ENCODE assay signal across 8 cellular contexts in the genomic region with DNA sequence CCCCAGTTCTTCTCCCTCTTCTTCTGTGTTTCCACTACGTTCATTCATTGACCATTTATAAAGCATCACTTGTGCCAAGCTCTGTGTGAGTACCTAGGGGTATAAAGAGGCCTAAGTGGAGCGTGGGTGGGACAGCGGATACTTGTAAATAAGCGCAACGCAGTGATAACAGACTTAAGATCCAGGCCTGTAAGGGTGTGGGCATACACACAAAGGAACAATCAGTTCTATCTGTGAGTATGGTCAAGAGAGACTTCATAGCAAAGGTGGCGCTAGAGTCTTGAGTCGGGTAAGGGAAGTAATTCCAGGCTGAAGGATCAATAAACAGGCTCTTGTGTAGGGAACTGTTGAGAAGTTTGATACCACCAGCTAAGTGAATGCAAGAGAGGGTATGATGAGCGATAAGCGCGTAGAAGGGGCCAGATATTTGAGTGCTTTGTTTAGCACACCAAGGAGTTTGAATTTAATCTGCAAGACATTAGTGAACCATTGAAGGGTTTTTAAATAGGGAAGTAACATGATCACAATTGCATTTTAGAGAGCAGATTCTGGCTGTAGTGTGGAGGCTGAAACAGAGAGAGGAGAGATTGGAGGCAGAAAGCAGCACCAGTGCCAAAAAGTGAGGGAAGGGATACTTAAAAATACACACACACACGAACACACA. TPM values are rescaled to one million over a fixed set of nuclear protein-coding genes. Genes with fewer than 3 reads are reported as not detected.
DNase-seq lines count a peak whose midpoint lies in the region; ATAC-seq and TF ChIP-seq lines count a peak whose summit lies in the region.

No MANE protein-coding gene starts in this region.

- peaks cover 20 to 26% of the 10 kb centered on the region in 2 experiments for H3K4me1 ChIP-seq in neutrophil (ENCODE audit: control insufficient read depth in 1 of 2, insufficient read depth in 1 of 2, low read depth in 1 of 2, low read length in 1 of 2)

- peak; percentile 18 for TF ChIP-seq CTCF in GM06990 (IDR thresholded peaks at IDR 0.05; ENCODE audit: insufficient read depth, low read length, poor library complexity, severe bottlenecking)
- no peak for TF ChIP-seq CTCF in neutrophil (IDR thresholded peaks at IDR 0.05)

- H3K4me3 ChIP-seq in GM06990 (replicated peaks; ENCODE audit: low read depth, low read length) = peak overlapping the region; percentile 76
- H3K4me3 ChIP-seq in neutrophil (ENCODE audit: low read depth in 1 of 2, low read length in 1 of 2) = peak overlapping the region in 1 of 2 experiments; percentile 76

- no peaks in the 10 kb centered on the region for H3K36me3 ChIP-seq in GM06990 (ENCODE audit: control insufficient read depth, insufficient read depth, low read length)
- H3K36me3 ChIP-seq in neutrophil = no peaks in the 10 kb centered on the region

- DNase-seq in GM06990 (ENCODE audit: extremely low read depth, insufficient read length) (no peak), NAMALWA (ENCODE audit: low spot score) (peak; percentile 11), dermis blood vessel endothelial cell (peak; percentile 11), activated gamma-delta T cell (lab: John Stamatoyannopoulos, UW) (no peak), COLO829 (ENCODE audit: low spot score) (no peak)
- no peak for DNase-seq in activated CD4-positive, CD25-positive, alpha-beta regulatory T cell treated with anti-CD3 and anti-CD28 coated beads, Interleukin-2, amount 50 U/mL, for 72 hours

- no peaks in the 10 kb centered on the region for H3K9me3 ChIP-seq in neutrophil

- H3K27me3 ChIP-seq in GM06990 (replicated peaks; ENCODE audit: control insufficient read depth, insufficient read depth, low read length) (no peaks in the 10 kb centered on the region), neutrophil (no peaks in the 10 kb centered on the region)

- H3K27ac ChIP-seq in neutrophil = peak overlapping the region; percentile 89

- no peak for ATAC-seq in HG02610 (IDR thresholded peaks at IDR 0.05; ENCODE audit: unreplicated experiment)

RNA-seq across cellular contexts. Expression of gene GXYLT1, which starts 1.0 kb away (rescaled TPM):
- 25.2 and 44.2 TPM in 2 replicates for total RNA-seq in dermis blood vessel endothelial cell

Comparison
In these comparisons a context has a peak if more than half of its experiments do, and no peak if none do; other contexts are left out.
1. DNase-seq: peak in NAMALWA (single experiment) and dermis blood vessel endothelial cell (single experiment); none in GM06990 (single experiment), activated gamma-delta T cell (single experiment), activated CD4-positive, CD25-positive, alpha-beta regulatory T cell treated with anti-CD3 and anti-CD28 coated beads, Interleukin-2, amount 50 U/mL, for 72 hours (single experiment) and COLO829 (single experiment).